20 cellular contexts compared by ENCODE assay signal in the genomic region with DNA sequence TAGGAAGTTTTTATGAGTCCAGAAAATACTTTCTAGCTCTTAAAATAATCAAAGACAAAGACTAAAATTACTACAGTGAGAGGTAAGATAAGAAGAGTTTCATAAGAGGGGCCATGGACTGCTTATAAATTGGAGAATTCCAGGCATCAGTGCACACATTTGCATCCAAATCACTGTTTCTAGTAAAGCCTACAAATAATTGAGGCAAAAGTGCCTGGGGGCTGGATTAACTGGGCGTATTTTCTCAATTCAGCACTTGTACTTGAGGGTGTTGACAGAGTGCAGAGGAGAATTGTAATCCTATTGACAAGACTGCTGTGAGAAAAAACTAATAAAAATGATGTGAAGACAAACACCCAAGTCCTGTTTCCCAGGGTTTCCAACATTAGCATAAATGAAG.
DNase-seq lines count a peak whose midpoint lies in the region; ATAC-seq and TF ChIP-seq lines count a peak whose summit lies in the region.
"Had no signal": no experiment of that assay in that cellular context is flagged by ENCODE, and none has a peak within 500 bp of the region (broad histone marks: within the 10 kb centered on the region; RNA-seq: fewer than 3 reads in every experiment).

No MANE protein-coding gene starts in this region.

- no peak for TF ChIP-seq CTCF in endodermal cell (conservative IDR thresholded peaks at IDR 0.05)
- TF ChIP-seq CTCF in glutamatergic neuron (IDR thresholded peaks at IDR 0.05; ENCODE audit: partially characterized antibody, unreplicated experiment): no peak

- no peak for ATAC-seq in activated CD4-positive, alpha-beta T cell treated with anti-CD3 and anti-CD28 coated beads for 36 hours
- ATAC-seq in Right ventricle myocardium superior (ENCODE audit: poor library complexity): no peak
- ATAC-seq: HepG2 had no signal

- H3K4me1 ChIP-seq in endodermal cell (ENCODE audit: control insufficient read depth, insufficient read depth, low read length): no peaks in the 10 kb centered on the region
- H3K4me1 ChIP-seq: SJSA1 had no signal

- CTCF ChIA-PET in activated CD4-positive, alpha-beta T cell treated with anti-CD3 and anti-CD28 coated beads for 36 hours (lab: Charles Lee): no interaction called here

- peaks cover 10% of the 10 kb centered on the region for H3K9me3 ChIP-seq in endodermal cell (ENCODE audit: control insufficient read depth, low read length)
- H3K9me3 ChIP-seq: SJSA1 had no signal

- intact Hi-C loops in activated CD4-positive, alpha-beta T cell treated with anti-CD3 and anti-CD28 coated beads for 36 hours (cut with DNase I, micrococcal nuclease): no loop called here
- intact Hi-C loops in Right ventricle myocardium superior (cut with DNase I): no loop called here

- no peaks in the 10 kb centered on the region for H3K4me1 Mint-ChIP-seq in endodermal cell
- H3K4me1 Mint-ChIP-seq in activated CD4-positive, alpha-beta T cell treated with anti-CD3 and anti-CD28 coated beads for 36 hours: no peaks in the 10 kb centered on the region
- no peaks in the 10 kb centered on the region for H3K4me1 Mint-ChIP-seq in glutamatergic neuron (ENCODE audit: low read depth, unreplicated experiment)

- H3K9me3 Mint-ChIP-seq in endodermal cell (peaks cover 27% of the 10 kb centered on the region), glutamatergic neuron (ENCODE audit: unreplicated experiment) (peaks cover 10% of the 10 kb centered on the region)
- H3K9me3 Mint-ChIP-seq in activated CD4-positive, alpha-beta T cell treated with anti-CD3 and anti-CD28 coated beads for 36 hours (ENCODE audit: low read depth): peaks cover 9% of the 10 kb centered on the region

- H3K36me3 Mint-ChIP-seq in endodermal cell (ENCODE audit: low read depth) (no peaks in the 10 kb centered on the region), glutamatergic neuron (ENCODE audit: unreplicated experiment) (peaks cover 22% of the 10 kb centered on the region)
- no peaks in the 10 kb centered on the region for H3K36me3 Mint-ChIP-seq in activated CD4-positive, alpha-beta T cell treated with anti-CD3 and anti-CD28 coated beads for 36 hours (ENCODE audit: low read depth)

- POLR2A ChIA-PET in activated CD4-positive, alpha-beta T cell treated with anti-CD3 and anti-CD28 coated beads for 36 hours (lab: Charles Lee): no interaction called here

- 67 to 80% methylated on average over 1 of the region's 1 CpG for WGBS in endodermal cell (ENCODE audit: insufficient coverage in 1 of 2, insufficient read length in 1 of 2), 2 experiments

- H3K9ac ChIP-seq in endodermal cell (ENCODE audit: extremely low read depth, low read length, poor library complexity, severe bottlenecking): no peak overlapping the region
- H3K9ac ChIP-seq: KMS-11 had no signal

- H3K27me3 Mint-ChIP-seq in endodermal cell (ENCODE audit: insufficient read depth) (no peaks in the 10 kb centered on the region), glutamatergic neuron (ENCODE audit: unreplicated experiment) (no peaks in the 10 kb centered on the region)
- H3K27me3 Mint-ChIP-seq in activated CD4-positive, alpha-beta T cell treated with anti-CD3 and anti-CD28 coated beads for 36 hours: no peaks in the 10 kb centered on the region
- H3K27me3 Mint-ChIP-seq: CD4-positive, alpha-beta T cell had no signal

- H3K4me3 Mint-ChIP-seq in endodermal cell (no peak overlapping the region), glutamatergic neuron (ENCODE audit: unreplicated experiment) (no peak overlapping the region)
- H3K4me3 Mint-ChIP-seq in activated CD4-positive, alpha-beta T cell treated with anti-CD3 and anti-CD28 coated beads for 36 hours: no peak overlapping the region
- H3K4me3 Mint-ChIP-seq: CD4-positive, alpha-beta T cell had no signal

- H3K27me3 ChIP-seq in endodermal cell (ENCODE audit: control insufficient read depth, insufficient read depth, low read length, poor library complexity, severe bottlenecking): no peaks in the 10 kb centered on the region
- H3K27me3 ChIP-seq: SJSA1 had no signal

- H3K4me3 ChIP-seq in endodermal cell (ENCODE audit: low read length): no peak overlapping the region
- H3K4me3 ChIP-seq: SJSA1 had no signal

- H3K27ac Mint-ChIP-seq in endodermal cell: no peak overlapping the region
- H3K27ac Mint-ChIP-seq in activated CD4-positive, alpha-beta T cell treated with anti-CD3 and anti-CD28 coated beads for 36 hours: no peak overlapping the region
- no peak overlapping the region for H3K27ac Mint-ChIP-seq in glutamatergic neuron (ENCODE audit: unreplicated experiment)
- H3K27ac Mint-ChIP-seq: CD4-positive, alpha-beta T cell had no signal

- DNase-seq in DMS79 treated with DMSO at 0.1 percent for 48 hours (lab: John Stamatoyannopoulos, UW): peak; percentile 75
- DNase-seq in NCI-H1105 treated with DMSO at 0.1 percent for 48 hours (lab: John Stamatoyannopoulos, UW): peak; percentile 71
- DNase-seq in NCI-H69 (lab: John Stamatoyannopoulos, UW): peak; percentile 52
- no peak for DNase-seq in endodermal cell
- DNase-seq in activated CD4-positive, alpha-beta T cell treated with anti-CD3 and anti-CD28 coated beads for 36 hours: no peak
- no peak for DNase-seq in Right ventricle myocardium superior
- DNase-seq in glutamatergic neuron: no peak
- DNase-seq in stimulated activated CD4-positive, alpha-beta T cell treated with anti-CD3 and anti-CD28 coated beads, Interleukin-2, amount 100 ng/mL, for 24 hours: no peak
- DNase-seq: ACHN; CD4-positive, alpha-beta T cell; H7; MM.1S; NCI-H146; NCI-H510A; NK-92 treated with Interleukin-12 subunit alpha and Interleukin-12 subunit beta, amount 100 ng/mL, for 24 hours; OCI-M1 had no signal

- H3K27ac ChIP-seq in endodermal cell (ENCODE audit: low read depth, low read length): peak overlapping the region; percentile 6
- H3K27ac ChIP-seq: KMS-11, RWPE1, SJSA1 had no signal

- no peaks in the 10 kb centered on the region for H3K36me3 ChIP-seq in endodermal cell (ENCODE audit: control insufficient read depth, insufficient read depth, low read length)
- H3K36me3 ChIP-seq: SJSA1 had no signal

Comparison
In these comparisons a context has a peak if more than half of its experiments do, and no peak if none do; other contexts are left out.
1. DNase-seq: peak in DMS79 treated with DMSO at 0.1 percent for 48 hours (single experiment), NCI-H1105 treated with DMSO at 0.1 percent for 48 hours (single experiment) and NCI-H69 (single experiment); none in endodermal cell (single experiment), activated CD4-positive, alpha-beta T cell treated with anti-CD3 and anti-CD28 coated beads for 36 hours (single experiment), Right ventricle myocardium superior (single experiment), glutamatergic neuron (single experiment) and stimulated activated CD4-positive, alpha-beta T cell treated with anti-CD3 and anti-CD28 coated beads, Interleukin-2, amount 100 ng/mL, for 24 hours (0 of 2).